ENCODE assay signal across 6 cellular contexts in the genomic region with DNA sequence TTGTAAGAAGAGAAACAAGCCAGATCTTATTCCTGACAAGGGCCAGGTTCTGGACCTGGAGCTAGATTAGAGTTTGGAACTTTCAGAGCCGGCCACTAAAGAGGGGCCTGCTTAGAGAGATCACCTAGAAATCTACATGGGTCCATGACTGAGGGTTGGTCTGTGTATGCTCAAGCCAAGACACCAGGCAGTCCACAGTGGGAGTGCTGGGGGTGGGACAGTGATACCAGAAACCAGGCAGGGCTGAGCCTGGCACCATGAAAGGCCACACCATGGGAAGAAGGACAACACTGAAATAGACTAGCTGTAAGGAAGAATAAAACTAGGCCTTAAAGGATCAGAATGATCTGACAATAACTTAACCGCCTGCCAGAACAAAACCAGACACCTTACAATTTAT.
"Had no signal": no experiment of that assay in that cellular context is flagged by ENCODE, and none has a peak within 500 bp of the region (broad histone marks: within the 10 kb centered on the region; RNA-seq: fewer than 3 reads in every experiment).

No MANE protein-coding gene starts in this region.

- H3K9me3 Mint-ChIP-seq: GM23338, HFFc6 had no signal

- ATAC-seq: GM23338, HCT116 had no signal

- H3K36me3 ChIP-seq: HAP-1 had no signal

- H3K4me3 Mint-ChIP-seq: GM23338, HFFc6 had no signal

- H3K4me2 ChIP-seq: GM23338 had no signal

- H3K4me1 ChIP-seq: HAP-1 had no signal

- H3K9me3 ChIP-seq: HAP-1 had no signal

- H3K4me3 ChIP-seq: GM23338, HAP-1 had no signal

- H3K27ac Mint-ChIP-seq: GM23338, HFFc6 had no signal

- DNase-seq: HFFc6, IMR-90, KBM-7 had no signal
